In the genomic region with DNA sequence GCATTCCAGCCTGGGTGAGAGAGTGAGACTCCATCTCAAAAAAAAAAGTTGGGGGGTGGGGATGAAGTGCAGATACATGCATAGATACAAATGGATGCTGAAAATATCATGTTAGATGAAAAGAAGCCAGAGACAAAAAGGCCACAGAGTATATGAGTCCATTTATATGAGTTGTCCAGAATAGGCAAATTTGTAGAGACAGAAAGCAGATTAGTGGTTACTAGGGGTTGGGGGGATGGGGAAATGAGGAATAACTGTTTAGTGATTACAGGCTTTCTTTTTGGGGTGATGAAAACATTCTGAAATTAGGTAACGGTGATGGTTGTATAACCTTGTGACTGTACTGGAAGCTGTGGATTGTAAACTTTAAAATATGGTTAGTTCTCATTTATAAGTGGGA, we compare ENCODE assay signal across 32 cellular contexts. TPM values are rescaled to one million over a fixed set of nuclear protein-coding genes. Genes with fewer than 3 reads are reported as not detected.
"Had no signal": no experiment of that assay in that cellular context is flagged by ENCODE, and none has a peak within 500 bp of the region (broad histone marks: within the 10 kb centered on the region; RNA-seq: fewer than 3 reads in every experiment).

No MANE protein-coding gene starts in this region.

- H3K36me3 ChIP-seq: adrenal gland had no signal

- H3K27ac ChIP-seq: adrenal gland, VCaP had no signal

- FAIRE-seq: bronchial epithelial cell, colon had no signal

- DNase-seq: activated B cell treated with CpG ODN at 0.5 μM for 24 hours; activated CD4-positive, alpha-beta memory T cell treated with anti-CD3 and anti-CD28 coated beads for 36 hours; activated CD4-positive, alpha-beta T cell treated with anti-CD3 and anti-CD28 coated beads for 4 hours; activated CD4-positive, alpha-beta T cell treated with anti-CD3 and anti-CD28 coated beads, Interleukin-2, amount 50 U/mL, for 1 hour; activated CD4-positive, CD25-positive, alpha-beta regulatory T cell treated with anti-CD3 and anti-CD28 coated beads, Interleukin-2, amount 50 U/mL, for 72 hours; activated CD8-positive, alpha-beta memory T cell treated with anti-CD3 and anti-CD28 coated beads, Interleukin-2, amount 50 U/mL, for 4 hours; activated gamma-delta T cell treated with Interleukin-2 at 50 U/mL for 16 hours; activated naive CD4-positive, alpha-beta T cell treated with anti-CD3 and anti-CD28 coated beads for 36 hours; activated T-cell treated with anti-CD3 and anti-CD28 coated beads for 4 hours; activated T-cell treated with anti-CD3 and anti-CD28 coated beads, Interleukin-2, amount 50 U/mL, for 4 hours; adrenal gland; caudate nucleus; Karpas-422; MV-4-11; NCI-H1092; NCI-H1436 treated with DMSO at 0.1 percent for 48 hours; NCI-H1694 treated with DMSO at 0.1 percent for 48 hours; NCI-H2029; NCI-H510A; NCI-H526; NCI-H748 treated with DMSO at 0.1 percent for 48 hours; SHP77 treated with DMSO at 0.1 percent for 48 hours; SW 1271; T-helper 1 cell; T-helper 2 cell; T-helper 9 cell had no signal

- H3K9me3 ChIP-seq: adrenal gland had no signal

- ATAC-seq: activated naive CD4-positive, alpha-beta T cell treated with anti-CD3 and anti-CD28 coated beads, Interleukin-2, amount 50 U/mL, for 72 hours; activated T-cell treated with anti-CD3 and anti-CD28 coated beads, Interleukin-2, amount 50 U/mL, for 4 hours; Panc1; SK-N-SH treated with all-trans-retinoic acid at 6 μM for 48 hours had no signal

- H3K4me3 ChIP-seq: adrenal gland had no signal

RNA-seq across cellular contexts. Expression of gene LHFPL2, which starts 13.8 kb away (rescaled TPM):
- total RNA-seq: activated naive CD4-positive, alpha-beta T cell treated with anti-CD3 and anti-CD28 coated beads for 36 hours had no signal
